1 cellular context compared by ENCODE assay signal in the genomic region with DNA sequence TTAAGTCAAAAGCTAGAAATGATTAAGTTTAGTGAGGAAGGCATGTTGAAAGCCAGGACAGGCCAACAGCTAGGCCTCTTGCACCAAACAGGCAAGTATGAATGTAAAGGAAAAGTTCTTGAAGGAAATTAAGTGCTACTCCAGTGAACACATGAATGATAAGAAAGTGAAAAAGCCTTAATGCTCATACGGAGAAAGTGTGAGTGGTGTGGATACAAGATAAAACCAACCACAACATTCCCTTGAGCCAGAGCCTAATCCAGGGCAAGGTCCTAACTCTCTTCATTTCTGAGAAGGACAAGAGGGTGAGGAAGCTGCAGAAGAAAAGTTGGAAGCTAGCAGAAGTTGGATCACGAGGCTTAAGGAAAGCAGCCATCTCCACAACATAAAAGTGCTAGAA.
TF ChIP-seq lines count a peak whose summit lies in the region.

No MANE protein-coding gene starts in this region.

TF ChIP-seq in GM23338, 12 proteins besides CTCF, POLR2A, EP300 and RAD21 (continued from another document):
- TF ChIP-seq, protein P1, sequence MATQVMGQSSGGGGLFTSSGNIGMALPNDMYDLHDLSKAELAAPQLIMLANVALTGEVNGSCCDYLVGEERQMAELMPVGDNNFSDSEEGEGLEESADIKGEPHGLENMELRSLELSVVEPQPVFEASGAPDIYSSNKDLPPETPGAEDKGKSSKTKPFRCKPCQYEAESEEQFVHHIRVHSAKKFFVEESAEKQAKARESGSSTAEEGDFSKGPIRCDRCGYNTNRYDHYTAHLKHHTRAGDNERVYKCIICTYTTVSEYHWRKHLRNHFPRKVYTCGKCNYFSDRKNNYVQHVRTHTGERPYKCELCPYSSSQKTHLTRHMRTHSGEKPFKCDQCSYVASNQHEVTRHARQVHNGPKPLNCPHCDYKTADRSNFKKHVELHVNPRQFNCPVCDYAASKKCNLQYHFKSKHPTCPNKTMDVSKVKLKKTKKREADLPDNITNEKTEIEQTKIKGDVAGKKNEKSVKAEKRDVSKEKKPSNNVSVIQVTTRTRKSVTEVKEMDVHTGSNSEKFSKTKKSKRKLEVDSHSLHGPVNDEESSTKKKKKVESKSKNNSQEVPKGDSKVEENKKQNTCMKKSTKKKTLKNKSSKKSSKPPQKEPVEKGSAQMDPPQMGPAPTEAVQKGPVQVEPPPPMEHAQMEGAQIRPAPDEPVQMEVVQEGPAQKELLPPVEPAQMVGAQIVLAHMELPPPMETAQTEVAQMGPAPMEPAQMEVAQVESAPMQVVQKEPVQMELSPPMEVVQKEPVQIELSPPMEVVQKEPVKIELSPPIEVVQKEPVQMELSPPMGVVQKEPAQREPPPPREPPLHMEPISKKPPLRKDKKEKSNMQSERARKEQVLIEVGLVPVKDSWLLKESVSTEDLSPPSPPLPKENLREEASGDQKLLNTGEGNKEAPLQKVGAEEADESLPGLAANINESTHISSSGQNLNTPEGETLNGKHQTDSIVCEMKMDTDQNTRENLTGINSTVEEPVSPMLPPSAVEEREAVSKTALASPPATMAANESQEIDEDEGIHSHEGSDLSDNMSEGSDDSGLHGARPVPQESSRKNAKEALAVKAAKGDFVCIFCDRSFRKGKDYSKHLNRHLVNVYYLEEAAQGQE (IDR thresholded peaks at IDR 0.05; ENCODE audit: unreplicated experiment), result no peak
